In genomic region chr12:95126076-95126475, GRCh38 we compare ENCODE assay signal across 23 cellular contexts.
"Had no signal": no experiment of that assay in that cellular context is flagged by ENCODE, and none has a peak within 500 bp of the region (broad histone marks: within the 10 kb centered on the region; RNA-seq: fewer than 3 reads in every experiment).

No MANE protein-coding gene starts in this region.

- FAIRE-seq: HepG2, RCC 7860 had no signal

- H3K9me3 ChIP-seq: SK-N-SH had no signal

- H3K4me2 ChIP-seq: SK-N-SH had no signal

- ATAC-seq: HepG2 had no signal

- H3K9ac ChIP-seq: SK-N-SH had no signal

- DNase-seq: IMR-90, Kasumi-1, KG1, NCI-H1092, NCI-H1105 treated with DMSO at 0.1 percent for 48 hours, NCI-H1417 treated with DMSO at 0.1 percent for 48 hours, NCI-H146, NCI-H1694 treated with DMSO at 0.1 percent for 48 hours, NCI-H1930, NCI-H2081, NCI-H2107, NCI-H226, NCI-H446, NCI-H510A, NCI-H524 treated with DMSO at 0.1 percent for 48 hours, NCI-H69, NCI-H774, Right ventricle myocardium superior, RPMI8226, SIG-M5, SK-N-SH had no signal
